ENCODE assay signal across 8 cellular contexts in the genomic region with DNA sequence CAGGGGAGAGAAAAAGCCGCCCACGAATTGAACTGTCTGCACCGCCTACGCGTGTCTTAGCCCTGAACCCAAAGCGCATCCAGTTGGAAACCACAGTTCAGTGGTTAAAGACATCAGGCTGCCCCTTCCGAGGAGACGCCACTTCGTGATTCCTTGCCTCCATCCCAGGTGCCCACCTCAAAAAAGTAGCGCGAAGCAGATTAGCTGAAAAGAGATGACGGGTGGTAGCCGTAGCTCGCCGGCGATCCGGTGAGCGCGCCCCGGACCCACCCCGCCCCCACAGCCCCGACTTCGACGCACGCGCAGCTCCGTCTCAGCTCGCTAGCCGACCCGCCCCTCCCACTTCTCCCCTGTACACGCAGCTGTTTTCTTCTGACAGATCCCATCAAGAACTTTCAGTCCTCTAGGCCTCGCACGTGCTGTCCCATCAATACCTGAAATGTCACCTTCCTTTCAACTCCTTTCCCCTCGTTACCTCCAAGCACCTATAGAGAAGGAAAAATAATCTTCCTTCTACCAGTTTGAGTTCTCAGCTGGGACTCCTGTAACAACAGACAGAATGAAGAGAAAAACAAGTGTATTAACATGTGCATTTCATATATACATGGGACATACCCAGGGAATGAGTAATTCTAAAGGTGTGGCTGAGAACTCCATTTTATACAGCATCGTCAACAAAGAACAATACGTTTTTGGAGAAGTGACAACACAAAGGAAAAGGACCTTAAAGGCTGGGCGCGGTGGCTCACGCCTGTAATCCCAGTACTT. TPM values are rescaled to one million over a fixed set of nuclear protein-coding genes. Genes with fewer than 3 reads are reported as not detected.
DNase-seq lines count a peak whose midpoint lies in the region; ATAC-seq and TF ChIP-seq lines count a peak whose summit lies in the region.

No MANE protein-coding gene starts in this region.

- POLR2A ChIA-PET in CD8-positive, alpha-beta T cell (lab: Charles Lee), result interaction anchor here (0.7 to 2.9 kb wide), 4 partner anchors 10 to 250 kb away, joined by 3 to 25 read pairs (median 13); partner anchors contain the start of genes MRPL16, OSBP and PATL1

- peak overlapping the region; percentile 95 for H3K4me2 ChIP-seq in OCI-LY3 (ENCODE audit: low read length)

- WGBS in esophagus, 2 donors, result 2 to 3% methylated on average over 39 of the region's 39 CpGs

- H3K79me2 ChIP-seq in OCI-LY3 (ENCODE audit: low read length), result no peaks in the 10 kb centered on the region

- peak overlapping the region; percentile 94 for H3K27ac Mint-ChIP-seq in CD8-positive, alpha-beta T cell

- intact Hi-C loops in CD8-positive, alpha-beta T cell (cut with DNase I, micrococcal nuclease), result loop anchor here (1.0 to 5.0 kb wide), 6 partner anchors 10 to 194 kb away; partner anchors contain the start of genes OSBP (in 2 of the 2), PATL1 (in 1 of the 2) and STX3 (in 1 of the 2)

- peak overlapping the region; percentile 60 for H3K27ac ChIP-seq in CD8-positive, alpha-beta T cell (ENCODE audit: low read depth, low read length)
- H3K27ac ChIP-seq in HUES48 (ENCODE audit: low read depth, low read length) (peak overlapping the region; percentile 56), OCI-LY3 (ENCODE audit: low read length) (peak overlapping the region; percentile 77), esophagus (ENCODE audit: low read depth in 2 of 2, low read length in 1 of 2) (peak overlapping the region; percentile 93 to 97)

- no peak for TF ChIP-seq CTCF in CD8-positive, alpha-beta T cell (IDR thresholded peaks at IDR 0.05)
- TF ChIP-seq CTCF in OCI-LY3 (IDR thresholded peaks at IDR 0.05; ENCODE audit: low read depth, low read length), result no peak

- DNase-seq in CD8-positive, alpha-beta T cell, result peak; percentile 64 to 87 (median 80)
- DNase-seq in activated T-cell treated with anti-CD3 and anti-CD28 coated beads, Interleukin-2, amount 50 U/mL, for 1 hour, result peak; percentile 80
- DNase-seq in stimulated activated CD8-positive, alpha-beta memory T cell treated with anti-CD3 and anti-CD28 coated beads, Interleukin-4, amount 100 ng/mL, for 4 hours (ENCODE audit: low read depth in 2 of 2, low spot score in 1 of 2), result peak; percentile 56 to 71

- peak overlapping the region; percentile 80 for H3K4me3 ChIP-seq in CD8-positive, alpha-beta T cell (ENCODE audit: low read depth, low read length)
- H3K4me3 ChIP-seq in HUES48 (ENCODE audit: low read depth, low read length) (peak overlapping the region; percentile 99), OCI-LY3 (ENCODE audit: low read length) (peak overlapping the region; percentile 85), esophagus (ENCODE audit: low read depth in 1 of 2, low read length in 2 of 2) (peak overlapping the region; percentile 69 to 74), mucosa of stomach (ENCODE audit: low read length) (peak overlapping the region; percentile 74)

- CTCF ChIA-PET in CD8-positive, alpha-beta T cell (lab: Charles Lee), result interaction anchor here (0.6 to 1.6 kb wide), 6 partner anchors 10 to 463 kb away, joined by 3 to 4 read pairs (median 3); partner anchors contain the start of gene OSBP

- no peaks in the 10 kb centered on the region for H4K20me1 ChIP-seq in OCI-LY3 (ENCODE audit: insufficient read depth, low read length)

- H3K27me3 ChIP-seq in CD8-positive, alpha-beta T cell (ENCODE audit: insufficient read depth, low read length), result no peaks in the 10 kb centered on the region
- H3K27me3 ChIP-seq in HUES48 (ENCODE audit: control insufficient read depth, insufficient read depth, low read length) (no peaks in the 10 kb centered on the region), OCI-LY3 (ENCODE audit: low read depth, low read length) (no peaks in the 10 kb centered on the region), esophagus (ENCODE audit: control insufficient read depth in 1 of 2, insufficient read depth in 2 of 2, low read length in 2 of 2) (no peaks in the 10 kb centered on the region), mucosa of stomach (ENCODE audit: control insufficient read depth, insufficient read depth, low read length) (no peaks in the 10 kb centered on the region)

- no peaks in the 10 kb centered on the region for H3K27me3 Mint-ChIP-seq in CD8-positive, alpha-beta T cell (ENCODE audit: low read depth)

- no peaks in the 10 kb centered on the region for H3K9me3 Mint-ChIP-seq in CD8-positive, alpha-beta T cell

- no peaks in the 10 kb centered on the region for H3K9me3 ChIP-seq in CD8-positive, alpha-beta T cell (ENCODE audit: low read length)
- no peaks in the 10 kb centered on the region for H3K9me3 ChIP-seq in HUES48 (ENCODE audit: control insufficient read depth, insufficient read depth, low read length)
- no peaks in the 10 kb centered on the region for H3K9me3 ChIP-seq in OCI-LY3 (ENCODE audit: insufficient read depth, low read length)
- no peaks in the 10 kb centered on the region for H3K9me3 ChIP-seq in esophagus (ENCODE audit: control insufficient read depth in 2 of 2, insufficient read depth in 1 of 2, low read depth in 1 of 2, low read length in 1 of 2)
- no peaks in the 10 kb centered on the region for H3K9me3 ChIP-seq in mucosa of stomach (ENCODE audit: control insufficient read depth, low read length)

- H3K9ac ChIP-seq in HUES48 (ENCODE audit: low read depth, low read length) (peak overlapping the region; percentile 53; the same call in 1 of the 2 replicates), OCI-LY3 (ENCODE audit: low read length) (peak overlapping the region; percentile 89), mucosa of stomach (ENCODE audit: low read length) (peak overlapping the region; percentile 66)

- peak overlapping the region; percentile 96 for H3K4me3 Mint-ChIP-seq in CD8-positive, alpha-beta T cell

- H3K36me3 ChIP-seq in CD8-positive, alpha-beta T cell (ENCODE audit: insufficient read depth, low read length), result no peaks in the 10 kb centered on the region
- H3K36me3 ChIP-seq in HUES48 (ENCODE audit: control insufficient read depth, insufficient read depth, low read length) (no peaks in the 10 kb centered on the region), OCI-LY3 (replicated peaks; ENCODE audit: low read depth, low read length) (no peaks in the 10 kb centered on the region), esophagus (ENCODE audit: control insufficient read depth in 2 of 2, insufficient read depth in 2 of 2, low read length in 1 of 2) (no peaks in the 10 kb centered on the region), mucosa of stomach (ENCODE audit: control insufficient read depth, insufficient read depth, low read length) (no peaks in the 10 kb centered on the region)

- H3K36me3 Mint-ChIP-seq in CD8-positive, alpha-beta T cell, result peaks cover 3% of the 10 kb centered on the region

- peak overlapping the region; percentile 93 for H2AFZ ChIP-seq in OCI-LY3 (ENCODE audit: low read depth, low read length)

- peaks cover 35% of the 10 kb centered on the region for H3K4me1 Mint-ChIP-seq in CD8-positive, alpha-beta T cell (ENCODE audit: low read depth)

- peaks cover 20% of the 10 kb centered on the region for H3K4me1 ChIP-seq in CD8-positive, alpha-beta T cell (ENCODE audit: insufficient read depth, low read length)
- H3K4me1 ChIP-seq in HUES48 (ENCODE audit: control insufficient read depth, insufficient read depth, low read length) (0 out of 2 replicates have a peak, but pooled peaks cover 6% of the 10 kb centered on the region), OCI-LY3 (ENCODE audit: low read length) (peaks cover 18% of the 10 kb centered on the region), esophagus (ENCODE audit: control insufficient read depth in 2 of 2, insufficient read depth in 2 of 2, low read length in 1 of 2) (peaks cover 0 to 1% of the 10 kb centered on the region in 2 donors), mucosa of stomach (ENCODE audit: control insufficient read depth, insufficient read depth, low read length) (peaks cover 17% of the 10 kb centered on the region)

- ATAC-seq in CD8-positive, alpha-beta T cell, result peak; percentile 74
- peak; percentile 38 for ATAC-seq in GM21360 (IDR thresholded peaks at IDR 0.05; ENCODE audit: unreplicated experiment)

RNA-seq across cellular contexts. Expression of gene OR4D9, which starts 49.5 kb away (rescaled TPM):
- not detected for total RNA-seq in CD8-positive, alpha-beta T cell
- polyA plus RNA-seq in esophagus, result not detected

RNA-seq across cellular contexts. Expression of gene OSBP, which starts 54.7 kb away (rescaled TPM):
- 10 to 100 TPM; 66.0 to 66.3 TPM for total RNA-seq in CD8-positive, alpha-beta T cell
- 10 to 100 TPM in 1 of 2 donors, 1 to 10 TPM in 1; 7.5 to 13.6 TPM for polyA plus RNA-seq in esophagus

RNA-seq across cellular contexts. Expression of gene OR4D11, which starts 57.5 kb away (rescaled TPM):
- not detected for total RNA-seq in CD8-positive, alpha-beta T cell
- not detected for polyA plus RNA-seq in esophagus

Comparison
In these comparisons a context has a peak if more than half of its experiments do, and no peak if none do; other contexts are left out.
1. Peak in every context shown above with its lines: DNase-seq, ATAC-seq, H3K4me3 ChIP-seq and H3K27ac ChIP-seq.